In the genomic region with DNA sequence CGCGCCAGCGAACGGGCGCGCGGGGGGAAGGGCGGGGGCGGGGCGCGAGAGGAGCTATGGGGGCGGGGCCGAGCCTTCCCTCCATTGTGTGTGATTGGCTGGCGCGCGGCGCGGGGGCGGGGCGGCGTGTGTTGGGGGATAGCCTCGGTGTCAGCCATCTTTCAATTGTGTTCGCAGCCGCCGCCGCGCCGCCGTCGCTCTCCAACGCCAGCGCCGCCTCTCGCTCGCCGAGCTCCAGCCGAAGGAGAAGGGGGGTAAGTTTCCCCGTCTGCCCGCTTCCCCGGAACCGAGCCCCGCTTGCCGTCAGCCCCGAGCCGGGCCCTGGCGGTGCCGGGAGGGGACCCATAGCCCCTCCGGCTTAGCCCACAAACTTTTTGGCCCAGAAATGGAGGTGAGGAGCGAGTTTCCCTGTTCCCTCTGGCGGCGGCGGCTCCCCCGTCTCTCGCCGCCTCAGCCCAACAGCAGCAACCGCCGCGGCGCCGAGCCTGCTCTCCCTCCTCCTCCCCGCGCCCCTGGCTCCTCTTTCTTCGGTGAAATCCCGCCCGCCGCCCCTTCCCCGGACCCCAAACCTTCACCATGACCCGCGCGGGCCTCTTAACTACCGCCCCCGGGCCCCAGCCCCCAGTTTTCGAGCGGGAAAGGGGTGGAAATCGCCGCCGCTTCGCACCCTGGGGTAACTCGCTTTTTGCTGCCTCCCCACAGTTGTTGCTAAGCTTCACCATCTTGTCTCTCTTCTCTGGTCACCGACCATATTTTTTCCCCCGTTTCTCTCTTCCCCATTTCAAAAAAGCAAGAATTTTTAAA, we compare ENCODE assay signal across 8 cellular contexts. TPM values are rescaled to one million over a fixed set of nuclear protein-coding genes. Genes with fewer than 3 reads are reported as not detected.
DNase-seq lines count a peak whose midpoint lies in the region; ATAC-seq and TF ChIP-seq lines count a peak whose summit lies in the region.

A gene (plus strand): TSS at position 159 of the 804 bp plus-strand sequence. CDS start 1,636 bp downstream, outside the sequence.

- WGBS in ovary, 3 donors = 1% methylated on average over 72 to 79 of the region's 81 CpGs
- WGBS in thymus = under 1% methylated on average over 81 of the region's 81 CpGs

- peaks cover 3% of the 10 kb centered on the region for H3K4me1 ChIP-seq in ovary (ENCODE audit: insufficient read depth)
- peaks cover 13% of the 10 kb centered on the region for H3K4me1 ChIP-seq in thymus (ENCODE audit: control insufficient read depth, insufficient read depth, low read length)

- ATAC-seq in HG02642 (IDR thresholded peaks at IDR 0.05; ENCODE audit: poor library complexity, unreplicated experiment) = peak; percentile 79

- H3K9me3 ChIP-seq in ovary = no peaks in the 10 kb centered on the region
- no peaks in the 10 kb centered on the region for H3K9me3 ChIP-seq in thymus (ENCODE audit: control insufficient read depth)

- H3K27me3 ChIP-seq in ovary (no peaks in the 10 kb centered on the region), thymus (ENCODE audit: control insufficient read depth, insufficient read depth) (no peaks in the 10 kb centered on the region)

- TF ChIP-seq POLR2A in GM10847 (IDR thresholded peaks at IDR 0.05; ENCODE audit: extremely low read depth, insufficient read length) (peak; percentile 93), ovary (IDR thresholded peaks at IDR 0.05) (peak; percentile 96)

- H3K36me3 Mint-ChIP-seq in activated naive CD8-positive, alpha-beta T cell = peaks cover 9% of the 10 kb centered on the region
- peaks cover 4% of the 10 kb centered on the region for H3K36me3 Mint-ChIP-seq in glutamatergic neuron (ENCODE audit: unreplicated experiment)

- H3K27me3 Mint-ChIP-seq in activated naive CD8-positive, alpha-beta T cell = no peaks in the 10 kb centered on the region
- H3K27me3 Mint-ChIP-seq in glutamatergic neuron (ENCODE audit: unreplicated experiment) = peaks cover 20% of the 10 kb centered on the region

- H3K4me3 ChIP-seq in ovary = peak within 1 kb of the TSS; percentile 84
- H3K4me3 ChIP-seq in thymus (ENCODE audit: low read length) = peak within 1 kb of the TSS; percentile 98

- H3K27ac Mint-ChIP-seq in activated naive CD8-positive, alpha-beta T cell = peak within 1 kb of the TSS; percentile 100
- H3K27ac Mint-ChIP-seq in glutamatergic neuron (ENCODE audit: unreplicated experiment) = peak within 1 kb of the TSS; percentile 98

- H3K9me3 Mint-ChIP-seq in activated naive CD8-positive, alpha-beta T cell (ENCODE audit: low read depth) = no peaks in the 10 kb centered on the region
- peaks cover 19% of the 10 kb centered on the region for H3K9me3 Mint-ChIP-seq in glutamatergic neuron (ENCODE audit: unreplicated experiment)

- TF ChIP-seq CTCF in glutamatergic neuron (IDR thresholded peaks at IDR 0.05; ENCODE audit: partially characterized antibody, unreplicated experiment) = no peak
- peak in 2 of 3 donors; percentile 39 to 46 for TF ChIP-seq CTCF in ovary (IDR thresholded peaks at IDR 0.05)

- intact Hi-C loops in ovary (cut with DNase I) = loop anchor here in 2 of 4 donors (2.0 to 10.0 kb wide), 5 partner anchors 60 to 410 kb away; a partner anchor contains a TSS

- H3K36me3 ChIP-seq in ovary (no peaks in the 10 kb centered on the region), thymus (ENCODE audit: control insufficient read depth, insufficient read depth) (peaks cover 15% of the 10 kb centered on the region)

- H3K27ac ChIP-seq in ovary = peak within 1 kb of the TSS; percentile 95 to 99
- peak within 1 kb of the TSS; percentile 100 for H3K27ac ChIP-seq in thymus (ENCODE audit: low read depth)

- H3K4me3 Mint-ChIP-seq in activated naive CD8-positive, alpha-beta T cell = peak within 1 kb of the TSS; percentile 100
- peak within 1 kb of the TSS; percentile 95 for H3K4me3 Mint-ChIP-seq in glutamatergic neuron (ENCODE audit: unreplicated experiment)

- H3K4me1 Mint-ChIP-seq in activated naive CD8-positive, alpha-beta T cell (ENCODE audit: low read depth) = peaks cover 45% of the 10 kb centered on the region
- peaks cover 32% of the 10 kb centered on the region for H3K4me1 Mint-ChIP-seq in glutamatergic neuron (ENCODE audit: low read depth, unreplicated experiment)

- TF ChIP-seq EP300 in ovary (IDR thresholded peaks at IDR 0.05) = no peak

- DNase-seq in NCI-H1105 treated with DMSO at 0.1 percent for 48 hours (lab: John Stamatoyannopoulos, UW) (peak; percentile 79), SKM-1 treated with dmso at 0.1 percent for 144 hours (lab: John Stamatoyannopoulos, UW; ENCODE audit: unreplicated experiment) (peak; percentile 98), glutamatergic neuron (peak; percentile 98), ovary (peak; percentile 99 to 100 (median 100))

RNA-seq across cellular contexts. Expression of the gene that starts here (rescaled TPM):
- 1,150 TPM for total RNA-seq in glutamatergic neuron (ENCODE audit: unreplicated experiment)
- total RNA-seq in ovary = 100 to 1,000 TPM; 266 to 526 (median 420) TPM
- polyA plus RNA-seq in ovary = 100 to 1,000 TPM; 500 to 590 TPM
- polyA plus RNA-seq in thymus = 1,694 TPM

Comparison
In these comparisons a context has a peak if more than half of its experiments do, and no peak if none do; other contexts are left out.
1. Peak in every context shown above with its lines: DNase-seq, ATAC-seq, H3K4me3 ChIP-seq and H3K27ac ChIP-seq.